Comparison of ENCODE assay signal across 28 cellular contexts in genomic region chr1:8321612-8322011, GRCh38.
"Had no signal": no experiment of that assay in that cellular context is flagged by ENCODE, and none has a peak within 500 bp of the region (broad histone marks: within the 10 kb centered on the region; RNA-seq: fewer than 3 reads in every experiment).

No MANE protein-coding gene starts in this region.

- H3K9me3 ChIP-seq: adrenal gland, ascending aorta, breast epithelium had no signal

- DNase-seq: activated CD4-positive, alpha-beta T cell treated with anti-CD3 and anti-CD28 coated beads for 1 hour; activated CD4-positive, alpha-beta T cell treated with anti-CD3 and anti-CD28 coated beads for 4 hours; activated CD8-positive, alpha-beta memory T cell treated with anti-CD3 and anti-CD28 coated beads for 24 hours; activated gamma-delta T cell; activated naive CD4-positive, alpha-beta T cell; activated naive CD4-positive, alpha-beta T cell treated with anti-CD3 and anti-CD28 coated beads, Interleukin-2, amount 50 U/mL, for 16 hours; activated naive CD8-positive, alpha-beta T cell treated with anti-CD3 and anti-CD28 coated beads for 36 hours; activated naive CD8-positive, alpha-beta T cell treated with anti-CD3 and anti-CD28 coated beads, Interleukin-2, amount 50 U/mL, for 24 hours; activated T-cell treated with anti-CD3 and anti-CD28 coated beads, Interleukin-2, amount 50 U/mL, for 4 hours; adrenal gland; amygdala; dorsolateral prefrontal cortex; effector memory CD4-positive, alpha-beta T cell; endodermal cell; foreskin fibroblast; SW 1271; T-cell had no signal

- ATAC-seq: activated CD8-positive, alpha-beta T cell treated with anti-CD3 and anti-CD28 coated beads for 36 hours; activated naive CD8-positive, alpha-beta T cell treated with anti-CD3 and anti-CD28 coated beads, Interleukin-2, amount 50 U/mL, for 24 hours; esophagus mucosa; T-cell; WTC11 had no signal

- H3K36me3 ChIP-seq: adrenal gland, breast epithelium, cardiac muscle cell had no signal

- H3K27me3 ChIP-seq: adrenal gland, ascending aorta, breast epithelium, dorsolateral prefrontal cortex had no signal

- H3K27ac Mint-ChIP-seq: activated CD8-positive, alpha-beta T cell treated with anti-CD3 and anti-CD28 coated beads for 36 hours; activated naive CD8-positive, alpha-beta T cell treated with anti-CD3 and anti-CD28 coated beads for 36 hours; activated naive CD8-positive, alpha-beta T cell treated with anti-CD3 and anti-CD28 coated beads, Interleukin-2, amount 50 U/mL, for 24 hours; dendritic cell treated with granulocyte-macrophage colony-stimulating factor and Interleukin-4, amounts not matched to agents 40 ng/mL and 50 ng/mL, for 4 days; endodermal cell; T-cell; T-helper 1 cell treated with Interleukin-12 subunit alpha and Interleukin-12 subunit beta and Interleukin-4 antibody, amounts not matched to agents 30 μg/mL and 1 μg/mL, for 36 hours; WTC11 had no signal

- H3K4me3 ChIP-seq: adrenal gland, ascending aorta, breast epithelium, cardiac muscle cell, coronary artery, dorsolateral prefrontal cortex had no signal

- H3K27ac ChIP-seq: adrenal gland, ascending aorta, breast epithelium, cardiac muscle cell, coronary artery, dorsolateral prefrontal cortex had no signal

- H3K9me3 Mint-ChIP-seq: activated CD8-positive, alpha-beta T cell treated with anti-CD3 and anti-CD28 coated beads for 36 hours; activated T-cell treated with anti-CD3 and anti-CD28 coated beads, Interleukin-2, amount 50 U/mL, for 4 hours; central memory CD8-positive, alpha-beta T cell; endodermal cell; T-helper 1 cell treated with Interleukin-12 subunit alpha and Interleukin-12 subunit beta and Interleukin-4 antibody, amounts not matched to agents 30 μg/mL and 1 μg/mL, for 36 hours had no signal

- H3K4me3 Mint-ChIP-seq: activated CD8-positive, alpha-beta T cell treated with anti-CD3 and anti-CD28 coated beads for 36 hours; activated naive CD8-positive, alpha-beta T cell treated with anti-CD3 and anti-CD28 coated beads for 36 hours; activated naive CD8-positive, alpha-beta T cell treated with anti-CD3 and anti-CD28 coated beads, Interleukin-2, amount 50 U/mL, for 24 hours; activated T-cell treated with anti-CD3 and anti-CD28 coated beads, Interleukin-2, amount 50 U/mL, for 4 hours; brain; central memory CD8-positive, alpha-beta T cell; dendritic cell treated with granulocyte-macrophage colony-stimulating factor and Interleukin-4, amounts not matched to agents 40 ng/mL and 50 ng/mL, for 4 days; endodermal cell; T-cell; T-helper 1 cell treated with Interleukin-12 subunit alpha and Interleukin-12 subunit beta and Interleukin-4 antibody, amounts not matched to agents 30 μg/mL and 1 μg/mL, for 36 hours; WTC11 had no signal

- H3K36me3 Mint-ChIP-seq: activated naive CD8-positive, alpha-beta T cell treated with anti-CD3 and anti-CD28 coated beads for 36 hours; WTC11 had no signal
